In genomic region chr14:68794856-68795601, GRCh38 we compare ENCODE assay signal across 1 cellular context.
TF ChIP-seq lines count a peak whose summit lies in the region.

No MANE protein-coding gene starts in this region.

TF ChIP-seq in endothelial cell of umbilical vein, 7 proteins besides CTCF, POLR2A, EP300 and RAD21 (continued from another document):
- TF ChIP-seq MAX (IDR thresholded peaks at IDR 0.05; ENCODE audit: insufficient read depth, insufficient read length), result no peak
